Comparison of ENCODE assay signal across 8 cellular contexts in the genomic region with DNA sequence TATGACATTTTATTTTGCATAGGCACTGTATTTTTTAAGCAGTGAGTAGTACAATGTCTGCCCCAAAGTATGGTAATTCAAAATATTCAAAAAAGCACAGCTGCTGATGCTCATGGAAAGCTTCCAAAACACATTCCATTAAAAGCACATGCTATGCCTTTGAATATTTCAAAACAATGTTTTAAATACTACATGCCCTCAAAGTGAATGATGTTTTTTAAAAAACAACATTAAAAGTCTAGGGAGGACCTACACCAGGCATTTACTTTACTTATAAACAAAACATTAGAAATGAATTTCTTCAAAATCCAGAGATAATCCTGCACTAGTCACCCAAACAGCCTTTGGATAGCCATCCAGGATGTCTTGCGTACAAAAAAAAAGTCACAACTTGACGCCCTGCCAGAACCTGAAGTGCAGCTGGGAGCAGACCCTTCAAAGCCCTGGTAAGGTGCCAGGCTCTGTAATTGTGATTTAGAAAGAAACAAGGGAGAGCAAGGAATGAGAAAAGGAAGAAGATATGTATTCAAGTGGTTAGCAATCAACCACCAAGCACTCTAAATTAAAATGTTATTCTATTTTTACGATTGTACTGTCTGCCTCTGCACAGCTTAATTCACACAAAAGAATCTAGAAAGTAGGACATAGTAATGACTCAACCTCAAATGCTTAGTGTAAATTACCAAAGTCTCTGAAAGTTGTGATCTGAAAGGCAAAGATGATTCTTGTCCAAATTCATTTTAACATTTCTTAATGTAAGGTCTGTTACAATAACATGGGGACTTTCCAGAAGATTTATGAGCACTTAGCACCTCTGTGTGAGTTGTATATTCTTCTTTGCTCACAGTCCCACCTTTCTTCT. TPM values are rescaled to one million over a fixed set of nuclear protein-coding genes. Genes with fewer than 3 reads are reported as not detected.
A peak's percentile ranks its signal among the peaks of the same experiment; 100 is the strongest.
DNase-seq lines count a peak whose midpoint lies in the region; ATAC-seq and TF ChIP-seq lines count a peak whose summit lies in the region.

No MANE protein-coding gene starts in this region.

- no peaks in the 10 kb centered on the region for H3K4me1 ChIP-seq in colonic mucosa

- no peaks in the 10 kb centered on the region for H3K9me3 ChIP-seq in colonic mucosa

- no peak overlapping the region for H3K9ac ChIP-seq in colonic mucosa (ENCODE audit: low read depth in 2 of 2, low read length in 2 of 2)

- H3K4me1 Mint-ChIP-seq in nephron (peaks cover 24% of the 10 kb centered on the region), Calu3 (ENCODE audit: low read depth, unreplicated experiment) (peaks cover 21% of the 10 kb centered on the region)

- H3K36me3 Mint-ChIP-seq in nephron (ENCODE audit: low read depth) = peaks cover 67% of the 10 kb centered on the region
- H3K36me3 Mint-ChIP-seq in Calu3 (ENCODE audit: insufficient read depth, unreplicated experiment) = peaks cover 3% of the 10 kb centered on the region

- peak overlapping the region in 2 of 3 experiments; percentile 16 to 45 for H3K4me3 Mint-ChIP-seq in nephron
- no peak overlapping the region for H3K4me3 Mint-ChIP-seq in Calu3 (ENCODE audit: low read depth, unreplicated experiment)

- H3K27me3 Mint-ChIP-seq in nephron (ENCODE audit: low read depth) (no peaks in the 10 kb centered on the region), Calu3 (ENCODE audit: unreplicated experiment) (no peaks in the 10 kb centered on the region)

- no TSS peak for BruUV-seq in Calu3 (replicated peaks; lab: Mats Ljungman, UMichigan)

- no peaks in the 10 kb centered on the region for H3K36me3 ChIP-seq in colonic mucosa

- no peak overlapping the region for H3K4me3 ChIP-seq in colonic mucosa

- H3K27me3 ChIP-seq in colonic mucosa = no peaks in the 10 kb centered on the region

- CTCF ChIA-PET in Calu3 (lab: Charles Lee) = interaction anchor here (0.5 kb wide), 1 partner anchor 645 kb away, joined by 3 read pairs; no protein-coding TSS in a partner anchor

- no peak for ATAC-seq in GM19035 (IDR thresholded peaks at IDR 0.05; ENCODE audit: unreplicated experiment)

- intact Hi-C loops in colonic mucosa (cut with DNase I) = no loop called here
- intact Hi-C loops in Calu3 (cut with micrococcal nuclease; ENCODE audit: unreplicated experiment) = no loop called here

- H3K27ac Mint-ChIP-seq in nephron (peak overlapping the region; percentile 72 to 86 (median 80)), Calu3 (ENCODE audit: unreplicated experiment) (no peak overlapping the region)

- TF ChIP-seq CTCF in colonic mucosa (IDR thresholded peaks at IDR 0.05) (no peak), nephron (IDR thresholded peaks at IDR 0.05; ENCODE audit: unreplicated experiment in 3 of 3) (no peak), Calu3 (IDR thresholded peaks at IDR 0.05; ENCODE audit: unreplicated experiment) (no peak)

- DNase-seq in DMS 273 (lab: John Stamatoyannopoulos, UW; ENCODE audit: unreplicated experiment) (peak; percentile 85), M059J (ENCODE audit: low read depth) (peak; percentile 72), colonic mucosa (peak; percentile 41), Calu3 (no peak), GM19238 (ENCODE audit: insufficient read length, low spot score) (no peak)
- DNase-seq in activated effector memory CD4-positive, alpha-beta T cell treated with Interleukin-2 at 50 U/mL for 16 hours = no peak

- H3K9me3 Mint-ChIP-seq in nephron (peaks cover 38% of the 10 kb centered on the region), Calu3 (ENCODE audit: low read depth, unreplicated experiment) (peaks cover 5% of the 10 kb centered on the region)

- no peak overlapping the region for H3K27ac ChIP-seq in colonic mucosa

RNA-seq across cellular contexts. Expression of a gene that starts 31.9 kb away (rescaled TPM):
- 3.2 and 6.6 TPM in 2 replicates for total RNA-seq in M059J (2014; rRNA removed; shearing (Covaris generic))
- total RNA-seq in colonic mucosa = 10 to 100 TPM; 10.3 to 17.5 TPM
- 28.3 and 28.9 TPM in 2 replicates for total RNA-seq in Calu3 (2022)

Comparison
In these comparisons a context has a peak if more than half of its experiments do, and no peak if none do; other contexts are left out.
1. DNase-seq: peak in DMS 273 (single experiment), M059J (single experiment) and colonic mucosa (single experiment); none in Calu3 (single experiment), GM19238 (single experiment) and activated effector memory CD4-positive, alpha-beta T cell treated with Interleukin-2 at 50 U/mL for 16 hours (single experiment).